3 cellular contexts compared by ENCODE assay signal in genomic region chr7:85019778-85020177, GRCh38.
TF ChIP-seq lines count a peak whose summit lies in the region.

No MANE protein-coding gene starts in this region.

TF ChIP-seq in SK-N-SH treated with all-trans-retinoic acid at 6 μM for 48 hours, 23 proteins besides CTCF, POLR2A, EP300 and RAD21 (continued from another document):
- TF ChIP-seq, protein P1, sequence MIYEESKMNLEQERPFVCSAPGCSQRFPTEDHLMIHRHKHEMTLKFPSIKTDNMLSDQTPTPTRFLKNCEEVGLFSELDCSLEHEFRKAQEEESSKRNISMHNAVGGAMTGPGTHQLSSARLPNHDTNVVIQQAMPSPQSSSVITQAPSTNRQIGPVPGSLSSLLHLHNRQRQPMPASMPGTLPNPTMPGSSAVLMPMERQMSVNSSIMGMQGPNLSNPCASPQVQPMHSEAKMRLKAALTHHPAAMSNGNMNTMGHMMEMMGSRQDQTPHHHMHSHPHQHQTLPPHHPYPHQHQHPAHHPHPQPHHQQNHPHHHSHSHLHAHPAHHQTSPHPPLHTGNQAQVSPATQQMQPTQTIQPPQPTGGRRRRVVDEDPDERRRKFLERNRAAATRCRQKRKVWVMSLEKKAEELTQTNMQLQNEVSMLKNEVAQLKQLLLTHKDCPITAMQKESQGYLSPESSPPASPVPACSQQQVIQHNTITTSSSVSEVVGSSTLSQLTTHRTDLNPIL (CRISPR knock-in tag; IDR thresholded peaks at IDR 0.05; ENCODE audit: low read depth) = peak; percentile 78
- TF ChIP-seq ZC3H10 (CRISPR knock-in tag; IDR thresholded peaks at IDR 0.05) (peak; percentile 30; the same call in 1 of the 2 replicates), ISL1 (CRISPR knock-in tag; IDR thresholded peaks at IDR 0.05) (peak; percentile 81), ARNTL (CRISPR knock-in tag; IDR thresholded peaks at IDR 0.05; ENCODE audit: borderline replicate concordance, low read depth) (no peak), ZNF70 (CRISPR knock-in tag; IDR thresholded peaks at IDR 0.05) (no peak)

TF ChIP-seq in SK-N-SH, 30 proteins besides CTCF, POLR2A, EP300 and RAD21 (continued from another document):
- TF ChIP-seq, protein P2, sequence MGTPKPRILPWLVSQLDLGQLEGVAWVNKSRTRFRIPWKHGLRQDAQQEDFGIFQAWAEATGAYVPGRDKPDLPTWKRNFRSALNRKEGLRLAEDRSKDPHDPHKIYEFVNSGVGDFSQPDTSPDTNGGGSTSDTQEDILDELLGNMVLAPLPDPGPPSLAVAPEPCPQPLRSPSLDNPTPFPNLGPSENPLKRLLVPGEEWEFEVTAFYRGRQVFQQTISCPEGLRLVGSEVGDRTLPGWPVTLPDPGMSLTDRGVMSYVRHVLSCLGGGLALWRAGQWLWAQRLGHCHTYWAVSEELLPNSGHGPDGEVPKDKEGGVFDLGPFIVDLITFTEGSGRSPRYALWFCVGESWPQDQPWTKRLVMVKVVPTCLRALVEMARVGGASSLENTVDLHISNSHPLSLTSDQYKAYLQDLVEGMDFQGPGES (IDR thresholded peaks at IDR 0.05; ENCODE audit: low read depth, low read length) = no peak
- TF ChIP-seq FOSL2 (IDR thresholded peaks at IDR 0.05; ENCODE audit: borderline replicate concordance, low read depth) (no peak), RCOR1 (IDR thresholded peaks at IDR 0.05; ENCODE audit: low read length) (no peak), NRF1 (IDR thresholded peaks at IDR 0.05; ENCODE audit: low read depth, low read length) (no peak), ELF1 (IDR thresholded peaks at IDR 0.05) (no peak)

TF ChIP-seq in WTC11, 78 proteins besides CTCF, POLR2A, EP300 and RAD21 (continued from another document):
- TF ChIP-seq, protein P3, sequence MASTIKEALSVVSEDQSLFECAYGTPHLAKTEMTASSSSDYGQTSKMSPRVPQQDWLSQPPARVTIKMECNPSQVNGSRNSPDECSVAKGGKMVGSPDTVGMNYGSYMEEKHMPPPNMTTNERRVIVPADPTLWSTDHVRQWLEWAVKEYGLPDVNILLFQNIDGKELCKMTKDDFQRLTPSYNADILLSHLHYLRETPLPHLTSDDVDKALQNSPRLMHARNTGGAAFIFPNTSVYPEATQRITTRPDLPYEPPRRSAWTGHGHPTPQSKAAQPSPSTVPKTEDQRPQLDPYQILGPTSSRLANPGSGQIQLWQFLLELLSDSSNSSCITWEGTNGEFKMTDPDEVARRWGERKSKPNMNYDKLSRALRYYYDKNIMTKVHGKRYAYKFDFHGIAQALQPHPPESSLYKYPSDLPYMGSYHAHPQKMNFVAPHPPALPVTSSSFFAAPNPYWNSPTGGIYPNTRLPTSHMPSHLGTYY (CRISPR knock-in tag; IDR thresholded peaks at IDR 0.05) = no peak
- TF ChIP-seq ZNF396 (CRISPR knock-in tag; IDR thresholded peaks at IDR 0.05; ENCODE audit: borderline replicate concordance) = no peak
- TF ChIP-seq, protein P4, sequence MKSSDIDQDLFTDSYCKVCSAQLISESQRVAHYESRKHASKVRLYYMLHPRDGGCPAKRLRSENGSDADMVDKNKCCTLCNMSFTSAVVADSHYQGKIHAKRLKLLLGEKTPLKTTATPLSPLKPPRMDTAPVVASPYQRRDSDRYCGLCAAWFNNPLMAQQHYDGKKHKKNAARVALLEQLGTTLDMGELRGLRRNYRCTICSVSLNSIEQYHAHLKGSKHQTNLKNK (CRISPR knock-in tag; IDR thresholded peaks at IDR 0.05) = no peak
- TF ChIP-seq ATF2 (CRISPR knock-in tag; IDR thresholded peaks at IDR 0.05; ENCODE audit: borderline replicate concordance, low read depth) = no peak
- TF ChIP-seq, protein P5, sequence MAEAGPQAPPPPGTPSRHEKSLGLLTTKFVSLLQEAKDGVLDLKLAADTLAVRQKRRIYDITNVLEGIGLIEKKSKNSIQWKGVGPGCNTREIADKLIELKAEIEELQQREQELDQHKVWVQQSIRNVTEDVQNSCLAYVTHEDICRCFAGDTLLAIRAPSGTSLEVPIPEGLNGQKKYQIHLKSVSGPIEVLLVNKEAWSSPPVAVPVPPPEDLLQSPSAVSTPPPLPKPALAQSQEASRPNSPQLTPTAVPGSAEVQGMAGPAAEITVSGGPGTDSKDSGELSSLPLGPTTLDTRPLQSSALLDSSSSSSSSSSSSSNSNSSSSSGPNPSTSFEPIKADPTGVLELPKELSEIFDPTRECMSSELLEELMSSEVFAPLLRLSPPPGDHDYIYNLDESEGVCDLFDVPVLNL (CRISPR knock-in tag; IDR thresholded peaks at IDR 0.05; ENCODE audit: borderline replicate concordance, low read depth) = no peak
- TF ChIP-seq, protein P6, sequence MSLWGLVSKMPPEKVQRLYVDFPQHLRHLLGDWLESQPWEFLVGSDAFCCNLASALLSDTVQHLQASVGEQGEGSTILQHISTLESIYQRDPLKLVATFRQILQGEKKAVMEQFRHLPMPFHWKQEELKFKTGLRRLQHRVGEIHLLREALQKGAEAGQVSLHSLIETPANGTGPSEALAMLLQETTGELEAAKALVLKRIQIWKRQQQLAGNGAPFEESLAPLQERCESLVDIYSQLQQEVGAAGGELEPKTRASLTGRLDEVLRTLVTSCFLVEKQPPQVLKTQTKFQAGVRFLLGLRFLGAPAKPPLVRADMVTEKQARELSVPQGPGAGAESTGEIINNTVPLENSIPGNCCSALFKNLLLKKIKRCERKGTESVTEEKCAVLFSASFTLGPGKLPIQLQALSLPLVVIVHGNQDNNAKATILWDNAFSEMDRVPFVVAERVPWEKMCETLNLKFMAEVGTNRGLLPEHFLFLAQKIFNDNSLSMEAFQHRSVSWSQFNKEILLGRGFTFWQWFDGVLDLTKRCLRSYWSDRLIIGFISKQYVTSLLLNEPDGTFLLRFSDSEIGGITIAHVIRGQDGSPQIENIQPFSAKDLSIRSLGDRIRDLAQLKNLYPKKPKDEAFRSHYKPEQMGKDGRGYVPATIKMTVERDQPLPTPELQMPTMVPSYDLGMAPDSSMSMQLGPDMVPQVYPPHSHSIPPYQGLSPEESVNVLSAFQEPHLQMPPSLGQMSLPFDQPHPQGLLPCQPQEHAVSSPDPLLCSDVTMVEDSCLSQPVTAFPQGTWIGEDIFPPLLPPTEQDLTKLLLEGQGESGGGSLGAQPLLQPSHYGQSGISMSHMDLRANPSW (CRISPR knock-in tag; conservative IDR thresholded peaks at IDR 0.05; ENCODE audit: low read depth) = no peak
- no peak for TF ChIP-seq ZNF121 (CRISPR knock-in tag; IDR thresholded peaks at IDR 0.05)
- no peak for TF ChIP-seq JAZF1 (CRISPR knock-in tag; IDR thresholded peaks at IDR 0.05)
- TF ChIP-seq ESRRA (CRISPR knock-in tag; IDR thresholded peaks at IDR 0.05; ENCODE audit: borderline replicate concordance) = no peak
- TF ChIP-seq SMAD3 (CRISPR knock-in tag; IDR thresholded peaks at IDR 0.05; ENCODE audit: borderline replicate concordance) = no peak
- TF ChIP-seq FOXJ3 (CRISPR knock-in tag; IDR thresholded peaks at IDR 0.05; ENCODE audit: borderline replicate concordance) = no peak
- TF ChIP-seq NR3C1 (CRISPR knock-in tag; conservative IDR thresholded peaks at IDR 0.05; ENCODE audit: low read depth) = no peak
